1 cellular context compared by ENCODE assay signal in the genomic region with DNA sequence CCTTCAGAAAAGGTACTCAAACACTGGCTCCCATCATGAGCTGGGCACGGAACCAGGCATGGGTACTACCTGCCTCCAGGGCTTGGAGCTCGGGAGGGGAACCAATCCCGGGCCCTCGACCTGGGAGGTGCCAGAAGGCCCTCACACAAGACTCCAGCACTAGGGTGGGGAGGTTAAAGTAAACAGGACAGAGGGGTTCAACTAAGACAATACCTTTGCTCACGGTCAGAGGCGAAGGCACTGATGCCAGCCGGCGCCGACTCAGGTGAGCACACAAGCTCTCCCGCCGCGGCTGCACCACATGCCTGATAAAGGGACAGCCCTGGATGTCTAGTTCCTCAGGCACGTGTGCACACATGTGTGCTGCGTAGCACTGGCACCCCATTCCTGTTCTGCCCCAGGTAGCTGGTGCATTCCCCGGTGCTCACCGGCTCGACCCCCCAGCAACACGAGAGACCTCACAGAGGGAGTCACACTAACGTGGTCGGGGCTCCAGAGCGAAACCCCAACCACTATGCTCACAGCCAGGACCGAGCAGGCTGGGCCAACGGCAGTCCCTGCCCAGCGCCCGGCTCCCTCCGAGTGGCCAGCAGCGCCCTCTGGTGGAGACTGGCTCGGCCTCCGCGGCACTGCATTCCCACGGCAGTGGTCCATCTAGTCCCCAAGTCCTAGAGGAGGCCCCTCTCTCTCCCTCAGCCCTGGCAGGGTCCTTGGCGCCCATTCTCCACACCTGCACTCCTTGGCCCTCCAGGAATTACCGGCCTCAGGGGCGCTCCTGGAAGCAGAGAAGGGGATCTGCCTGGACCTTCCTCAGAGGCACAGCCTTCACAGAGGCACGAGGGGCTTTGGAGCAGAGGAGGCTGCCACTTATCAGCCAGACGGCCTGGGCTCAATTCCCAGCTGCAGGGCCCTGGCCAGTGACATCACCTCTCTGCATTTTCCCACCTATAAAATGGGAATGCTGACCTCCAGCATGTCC.
TF ChIP-seq lines count a peak whose summit lies in the region.

No MANE protein-coding gene starts in this region.

TF ChIP-seq in HCT116, 20 proteins besides CTCF, POLR2A, EP300 and RAD21:
- no peak for TF ChIP-seq EZH2 (IDR thresholded peaks at IDR 0.05)
- TF ChIP-seq SP1 (IDR thresholded peaks at IDR 0.05; ENCODE audit: low read depth) = no peak
- no peak for TF ChIP-seq SIN3A (IDR thresholded peaks at IDR 0.05; ENCODE audit: low read depth)
- TF ChIP-seq ZFX (IDR thresholded peaks at IDR 0.05) = no peak
- TF ChIP-seq, protein P1, sequence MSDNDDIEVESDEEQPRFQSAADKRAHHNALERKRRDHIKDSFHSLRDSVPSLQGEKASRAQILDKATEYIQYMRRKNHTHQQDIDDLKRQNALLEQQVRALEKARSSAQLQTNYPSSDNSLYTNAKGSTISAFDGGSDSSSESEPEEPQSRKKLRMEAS (IDR thresholded peaks at IDR 0.05) = no peak
- TF ChIP-seq, protein P2, sequence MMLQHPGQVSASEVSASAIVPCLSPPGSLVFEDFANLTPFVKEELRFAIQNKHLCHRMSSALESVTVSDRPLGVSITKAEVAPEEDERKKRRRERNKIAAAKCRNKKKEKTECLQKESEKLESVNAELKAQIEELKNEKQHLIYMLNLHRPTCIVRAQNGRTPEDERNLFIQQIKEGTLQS (IDR thresholded peaks at IDR 0.05) = no peak
- TF ChIP-seq JUND (IDR thresholded peaks at IDR 0.05) = no peak
